In genomic region chr4:186881521-186882220, GRCh38 we compare ENCODE assay signal across 14 cellular contexts.
DNase-seq lines count a peak whose midpoint lies in the region; ATAC-seq and TF ChIP-seq lines count a peak whose summit lies in the region.
"Had no signal": no experiment of that assay in that cellular context is flagged by ENCODE, and none has a peak within 500 bp of the region (broad histone marks: within the 10 kb centered on the region; RNA-seq: fewer than 3 reads in every experiment).

No MANE protein-coding gene starts in this region.

- peak; percentile 77 for DNase-seq in AG10803 (ENCODE audit: low read depth)
- peak; percentile 57 for DNase-seq in HT-29 (ENCODE audit: low spot score)
- peak; percentile 46 for DNase-seq in brain microvascular endothelial cell
- no peak for DNase-seq in lower lobe of right lung
- no peak for DNase-seq in NCI-H1105 (lab: John Stamatoyannopoulos, UW)
- no peak for DNase-seq in dedifferentiated amniotic fluid mesenchymal stem cell (ENCODE audit: extremely low spot score)
- no peak for DNase-seq in NCI-H1436 (lab: John Stamatoyannopoulos, UW)
- DNase-seq: activated CD4-positive, alpha-beta memory T cell treated with anti-CD3 and anti-CD28 coated beads, Interleukin-2, amount 10 ng/mL, durations not matched to agents 7 days and 5 days; CD4-positive, CD25-positive, alpha-beta regulatory T cell; left ventricle myocardium inferior; NCI-H2107; occipital lobe had no signal

- no peak for TF ChIP-seq CTCF in AG10803 (conservative IDR thresholded peaks at IDR 0.05; ENCODE audit: low read length)
- TF ChIP-seq CTCF in brain microvascular endothelial cell (IDR thresholded peaks at IDR 0.05; ENCODE audit: low read depth, low read length, missing control alignments), result no peak
- TF ChIP-seq CTCF in lower lobe of right lung (IDR thresholded peaks at IDR 0.05), result no peak

- no peaks in the 10 kb centered on the region for H3K9me3 ChIP-seq in lower lobe of right lung
- H3K9me3 ChIP-seq: left ventricle myocardium inferior had no signal

- no peaks in the 10 kb centered on the region for H3K4me1 ChIP-seq in lower lobe of right lung
- H3K4me1 ChIP-seq: left ventricle myocardium inferior had no signal

- ATAC-seq in lower lobe of right lung (peak; percentile 43 to 70), HG03135 (IDR thresholded peaks at IDR 0.05; ENCODE audit: unreplicated experiment) (no peak)

- in situ Hi-C loops in brain microvascular endothelial cell (cut with HindIII; ENCODE audit: low pct_ligation_motif_present, low sequenced_read_pairs), result no loop called here

- H3K27me3 ChIP-seq in brain microvascular endothelial cell (replicated peaks) (no peaks in the 10 kb centered on the region), lower lobe of right lung (ENCODE audit: low read depth) (no peaks in the 10 kb centered on the region)

- intact Hi-C loops in lower lobe of right lung (cut with DNase I), result no loop called here

- no peak overlapping the region for H3K4me3 ChIP-seq in AG10803 (ENCODE audit: low read length)
- H3K4me3 ChIP-seq in brain microvascular endothelial cell (ENCODE audit: low read depth, low read length), result no peak overlapping the region
- H3K4me3 ChIP-seq in lower lobe of right lung, result no peak overlapping the region
- H3K4me3 ChIP-seq: left ventricle myocardium inferior, PC-9 had no signal

- H3K27ac ChIP-seq in brain microvascular endothelial cell, result peak overlapping the region; percentile 20
- no peak overlapping the region for H3K27ac ChIP-seq in lower lobe of right lung
- H3K27ac ChIP-seq: left ventricle myocardium inferior, PC-9 had no signal

- H3K36me3 ChIP-seq in brain microvascular endothelial cell (replicated peaks) (no peaks in the 10 kb centered on the region), lower lobe of right lung (no peaks in the 10 kb centered on the region)
- H3K36me3 ChIP-seq: left ventricle myocardium inferior had no signal

Comparison
In these comparisons a context has a peak if more than half of its experiments do, and no peak if none do; other contexts are left out.
1. DNase-seq: peak in AG10803 (single experiment), HT-29 (single experiment) and brain microvascular endothelial cell (single experiment); none in lower lobe of right lung (single experiment), NCI-H1105 (single experiment), dedifferentiated amniotic fluid mesenchymal stem cell (single experiment) and NCI-H1436 (single experiment).